Comparison of ENCODE assay signal across 10 cellular contexts in the genomic region with DNA sequence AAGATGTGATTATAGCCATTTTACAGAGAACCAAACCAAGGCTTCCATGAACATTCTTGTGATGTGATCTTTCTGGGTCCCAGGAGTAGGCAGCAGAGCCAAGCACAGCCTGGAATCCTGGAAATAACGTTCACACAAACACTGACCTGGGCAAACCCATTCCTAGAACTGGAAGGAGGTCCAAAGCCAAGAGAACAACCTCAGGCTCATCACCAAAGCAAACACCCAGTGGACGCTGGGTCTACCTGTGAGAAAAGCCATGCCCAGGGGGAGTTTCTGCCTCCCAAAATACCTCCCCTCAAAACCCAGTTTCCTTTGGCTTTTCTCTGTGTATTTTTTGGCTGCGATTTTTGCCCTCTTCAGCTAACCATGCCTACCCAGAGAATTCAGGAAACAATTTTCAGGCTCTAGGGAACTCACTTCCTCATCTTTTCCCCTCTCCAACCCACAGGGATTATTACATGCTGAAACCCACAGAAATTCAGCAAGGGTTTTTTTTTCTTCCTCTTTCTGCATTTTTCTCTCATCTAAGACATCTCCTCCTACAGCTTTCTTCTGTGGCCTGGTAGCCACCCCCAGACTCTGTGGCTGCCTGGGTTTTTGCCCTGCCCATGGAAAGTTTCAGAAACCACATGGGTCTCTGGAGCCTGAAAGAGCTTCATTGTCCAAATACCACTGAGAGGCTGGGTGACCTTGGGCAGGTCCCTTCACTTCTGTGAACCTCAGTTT.
DNase-seq lines count a peak whose midpoint lies in the region; ATAC-seq and TF ChIP-seq lines count a peak whose summit lies in the region.
"Had no signal": no experiment of that assay in that cellular context is flagged by ENCODE, and none has a peak within 500 bp of the region (broad histone marks: within the 10 kb centered on the region; RNA-seq: fewer than 3 reads in every experiment).

No MANE protein-coding gene starts in this region.

- H3K27ac Mint-ChIP-seq in activated CD4-positive, alpha-beta T cell treated with anti-CD3 and anti-CD28 coated beads, Interleukin-2, amount 10 ng/mL, durations not matched to agents 7 days and 5 days, result no peak overlapping the region
- no peak overlapping the region for H3K27ac Mint-ChIP-seq in type B pancreatic cell
- H3K27ac Mint-ChIP-seq: T-cell had no signal

- no peak overlapping the region for H3K4me3 Mint-ChIP-seq in activated CD4-positive, alpha-beta T cell treated with anti-CD3 and anti-CD28 coated beads, Interleukin-2, amount 10 ng/mL, durations not matched to agents 7 days and 5 days
- no peak overlapping the region for H3K4me3 Mint-ChIP-seq in type B pancreatic cell
- H3K4me3 Mint-ChIP-seq: central memory CD8-positive, alpha-beta T cell; T-cell had no signal

- peak; percentile 68 for ATAC-seq in HG02678 (IDR thresholded peaks at IDR 0.05; ENCODE audit: unreplicated experiment)
- ATAC-seq: T-cell had no signal

- no peak for TF ChIP-seq CTCF in type B pancreatic cell (conservative IDR thresholded peaks at IDR 0.05)

- DNase-seq in activated CD4-positive, alpha-beta T cell treated with anti-CD3 and anti-CD28 coated beads for 48 hours, result peak; percentile 52
- no peak for DNase-seq in activated CD4-positive, alpha-beta T cell treated with anti-CD3 and anti-CD28 coated beads, Interleukin-2, amount 10 ng/mL, durations not matched to agents 7 days and 5 days
- DNase-seq in activated T-cell treated with anti-CD3 and anti-CD28 coated beads, Interleukin-2, amount 50 U/mL, for 48 hours, result peak; percentile 52 to 61
- peak; percentile 33 for DNase-seq in stimulated activated CD4-positive, alpha-beta T cell treated with anti-CD3 and anti-CD28 coated beads, Interleukin-4, amount 100 ng/mL, for 24 hours
- DNase-seq in NCI-H82 treated with DMSO at 0.1 percent for 48 hours (lab: John Stamatoyannopoulos, UW; ENCODE audit: unreplicated experiment) (no peak), HCEC 1CT (no peak), type B pancreatic cell (ENCODE audit: extremely low spot score, unreplicated experiment) (no peak)
- DNase-seq: T-cell had no signal

- no peaks in the 10 kb centered on the region for H3K9me3 Mint-ChIP-seq in activated CD4-positive, alpha-beta T cell treated with anti-CD3 and anti-CD28 coated beads, Interleukin-2, amount 10 ng/mL, durations not matched to agents 7 days and 5 days
- no peaks in the 10 kb centered on the region for H3K9me3 Mint-ChIP-seq in type B pancreatic cell
- H3K9me3 Mint-ChIP-seq: central memory CD8-positive, alpha-beta T cell; T-cell had no signal

- H3K36me3 Mint-ChIP-seq in activated CD4-positive, alpha-beta T cell treated with anti-CD3 and anti-CD28 coated beads, Interleukin-2, amount 10 ng/mL, durations not matched to agents 7 days and 5 days (ENCODE audit: low read depth), result no peaks in the 10 kb centered on the region
- peaks cover 4% of the 10 kb centered on the region for H3K36me3 Mint-ChIP-seq in type B pancreatic cell
- H3K36me3 Mint-ChIP-seq: T-cell had no signal

- CTCF ChIA-PET in activated CD4-positive, alpha-beta T cell treated with anti-CD3 and anti-CD28 coated beads, Interleukin-2, amount 10 ng/mL, durations not matched to agents 7 days and 5 days (lab: Charles Lee), result interaction anchor here (1.9 kb wide), 1 partner anchor 10 kb away, joined by 4 read pairs; no protein-coding TSS in a partner anchor

- H3K4me1 Mint-ChIP-seq in activated CD4-positive, alpha-beta T cell treated with anti-CD3 and anti-CD28 coated beads, Interleukin-2, amount 10 ng/mL, durations not matched to agents 7 days and 5 days, result peaks cover 2% of the 10 kb centered on the region
- H3K4me1 Mint-ChIP-seq in type B pancreatic cell (ENCODE audit: unreplicated experiment), result no peaks in the 10 kb centered on the region
- H3K4me1 Mint-ChIP-seq: central memory CD8-positive, alpha-beta T cell had no signal

- H3K27me3 Mint-ChIP-seq in activated CD4-positive, alpha-beta T cell treated with anti-CD3 and anti-CD28 coated beads, Interleukin-2, amount 10 ng/mL, durations not matched to agents 7 days and 5 days, result peaks cover 9% of the 10 kb centered on the region
- peaks cover 3% of the 10 kb centered on the region for H3K27me3 Mint-ChIP-seq in type B pancreatic cell

- POLR2A ChIA-PET in activated CD4-positive, alpha-beta T cell treated with anti-CD3 and anti-CD28 coated beads, Interleukin-2, amount 10 ng/mL, durations not matched to agents 7 days and 5 days (lab: Charles Lee), result no interaction called here

Comparison
In these comparisons a context has a peak if more than half of its experiments do, and no peak if none do; other contexts are left out.
1. DNase-seq: peak in activated CD4-positive, alpha-beta T cell treated with anti-CD3 and anti-CD28 coated beads for 48 hours (single experiment), activated T-cell treated with anti-CD3 and anti-CD28 coated beads, Interleukin-2, amount 50 U/mL, for 48 hours (2 of 2) and stimulated activated CD4-positive, alpha-beta T cell treated with anti-CD3 and anti-CD28 coated beads, Interleukin-4, amount 100 ng/mL, for 24 hours (single experiment); none in activated CD4-positive, alpha-beta T cell treated with anti-CD3 and anti-CD28 coated beads, Interleukin-2, amount 10 ng/mL, durations not matched to agents 7 days and 5 days (single experiment), NCI-H82 treated with DMSO at 0.1 percent for 48 hours (single experiment), HCEC 1CT (single experiment) and type B pancreatic cell (single experiment).